ENCODE assay signal across 22 cellular contexts in genomic region chr1:240498335-240498734, GRCh38.
"Had no signal": no experiment of that assay in that cellular context is flagged by ENCODE, and none has a peak within 500 bp of the region (broad histone marks: within the 10 kb centered on the region; RNA-seq: fewer than 3 reads in every experiment).

No MANE protein-coding gene starts in this region.

- DNase-seq: activated B cell treated with CpG ODN at 0.5 μM for 24 hours; activated CD4-positive, alpha-beta T cell treated with anti-CD3 and anti-CD28 coated beads for 48 hours; activated CD8-positive, alpha-beta T cell treated with anti-CD3 and anti-CD28 coated beads for 36 hours; activated naive CD4-positive, alpha-beta T cell treated with anti-CD3 and anti-CD28 coated beads, Interleukin-2, amount 10 ng/mL, durations not matched to agents 7 days and 5 days; activated naive CD8-positive, alpha-beta T cell treated with anti-CD3 and anti-CD28 coated beads, Interleukin-2, amount 50 U/mL, for 24 hours; activated T-cell treated with anti-CD3 and anti-CD28 coated beads, Interleukin-2, amount 50 U/mL, for 1 hour; anterior cingulate cortex; central memory CD4-positive, alpha-beta T cell; foreskin melanocyte; glutamatergic neuron; hippocampal formation; left lung; mammary epithelial cell; nephron progenitor cell; occipital lobe; stimulated activated CD4-positive, alpha-beta T cell treated with anti-CD3 and anti-CD28 coated beads, Interleukin-1b, Interleukin-23, amount 100 ng/mL, for 48 hours; stimulated activated naive CD4-positive, alpha-beta T cell treated with Interleukin-2 at 50 U/mL for 16 hours; T-helper 9 cell; thyroid gland had no signal

- H3K36me3 ChIP-seq: left lung, thyroid gland, vagina had no signal

- H3K4me1 ChIP-seq: left lung, thyroid gland, vagina had no signal

- H3K27ac ChIP-seq: left lung, thyroid gland, vagina had no signal

- H3K4me1 Mint-ChIP-seq: activated B cell treated with CpG ODN at 0.5 μM for 24 hours; activated naive CD8-positive, alpha-beta T cell treated with anti-CD3 and anti-CD28 coated beads, Interleukin-2, amount 50 U/mL, for 24 hours had no signal

- H3K4me3 ChIP-seq: left lung, thyroid gland, vagina had no signal

- H3K36me3 Mint-ChIP-seq: activated naive CD4-positive, alpha-beta T cell treated with anti-CD3 and anti-CD28 coated beads, Interleukin-2, amount 10 ng/mL, durations not matched to agents 7 days and 5 days; brain had no signal

- H3K9me3 ChIP-seq: left lung, thyroid gland, vagina had no signal

- H3K27me3 Mint-ChIP-seq: activated B cell treated with CpG ODN at 0.5 μM for 24 hours; activated CD8-positive, alpha-beta T cell treated with anti-CD3 and anti-CD28 coated beads for 36 hours; activated naive CD4-positive, alpha-beta T cell treated with anti-CD3 and anti-CD28 coated beads, Interleukin-2, amount 10 ng/mL, durations not matched to agents 7 days and 5 days; activated naive CD8-positive, alpha-beta T cell treated with anti-CD3 and anti-CD28 coated beads, Interleukin-2, amount 50 U/mL, for 24 hours had no signal

- H3K4me3 Mint-ChIP-seq: activated B cell treated with CpG ODN at 0.5 μM for 24 hours; activated CD8-positive, alpha-beta T cell treated with anti-CD3 and anti-CD28 coated beads for 36 hours; activated naive CD4-positive, alpha-beta T cell treated with anti-CD3 and anti-CD28 coated beads, Interleukin-2, amount 10 ng/mL, durations not matched to agents 7 days and 5 days; activated naive CD8-positive, alpha-beta T cell treated with anti-CD3 and anti-CD28 coated beads, Interleukin-2, amount 50 U/mL, for 24 hours; brain; nephron progenitor cell had no signal

- H3K9me3 Mint-ChIP-seq: activated CD8-positive, alpha-beta T cell treated with anti-CD3 and anti-CD28 coated beads for 36 hours; activated naive CD8-positive, alpha-beta T cell treated with anti-CD3 and anti-CD28 coated beads, Interleukin-2, amount 50 U/mL, for 24 hours; brain had no signal

- H3K27ac Mint-ChIP-seq: activated B cell treated with CpG ODN at 0.5 μM for 24 hours; activated CD8-positive, alpha-beta T cell treated with anti-CD3 and anti-CD28 coated beads for 36 hours; activated naive CD4-positive, alpha-beta T cell treated with anti-CD3 and anti-CD28 coated beads, Interleukin-2, amount 10 ng/mL, durations not matched to agents 7 days and 5 days; activated naive CD8-positive, alpha-beta T cell treated with anti-CD3 and anti-CD28 coated beads, Interleukin-2, amount 50 U/mL, for 24 hours; activated T-helper 2 cell treated with anti-CD3 and anti-CD28 coated beads, Interferon-gamma antibody, Interleukin-2, Interleukin-4, amounts not matched to agents 10 μg/mL and 5 μg/mL and 100 μg/mL, durations not matched to agents 14 hours and 24 hours and 36 hours; brain; nephron progenitor cell had no signal

- H3K27me3 ChIP-seq: thyroid gland, vagina had no signal

- ATAC-seq: activated CD8-positive, alpha-beta T cell treated with anti-CD3 and anti-CD28 coated beads for 36 hours; activated naive CD8-positive, alpha-beta T cell treated with anti-CD3 and anti-CD28 coated beads, Interleukin-2, amount 50 U/mL, for 24 hours had no signal
